Comparison of ENCODE assay signal across 21 cellular contexts in the genomic region with DNA sequence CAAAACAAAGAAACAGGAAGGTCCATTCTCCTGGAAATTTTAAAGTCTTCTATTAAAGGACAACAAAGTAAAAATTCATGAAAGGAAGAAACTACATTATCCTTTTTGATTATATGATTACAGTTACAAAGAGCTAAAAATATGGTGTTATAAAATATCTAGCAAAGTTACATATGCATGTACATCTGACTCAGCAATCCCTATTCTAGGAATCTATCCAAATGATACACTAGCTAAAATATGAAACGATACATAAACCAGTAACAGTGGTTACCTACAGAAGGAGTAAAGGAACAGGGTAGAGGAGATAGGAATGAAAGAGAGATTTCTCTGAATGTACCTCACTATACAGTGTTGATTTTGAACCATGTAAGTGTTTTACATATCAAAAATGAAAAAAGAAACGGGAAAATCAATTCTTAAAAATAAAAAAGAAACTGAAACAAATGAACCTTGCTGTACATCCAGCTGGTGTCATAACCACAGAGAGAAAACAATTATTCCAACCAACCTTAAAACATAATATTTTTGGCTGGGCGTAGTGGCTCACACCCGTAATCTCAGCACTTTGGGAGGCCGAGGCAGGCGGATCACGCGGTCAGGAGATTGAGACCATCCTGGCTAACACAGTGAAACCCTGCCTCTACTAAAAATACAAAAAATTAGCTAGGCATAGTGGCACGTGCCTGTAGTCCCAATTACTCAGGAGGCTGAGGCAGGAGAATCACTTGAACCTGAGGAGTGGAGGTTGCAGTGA. TPM values are rescaled to one million over a fixed set of nuclear protein-coding genes. Genes with fewer than 3 reads are reported as not detected.
"Had no signal": no experiment of that assay in that cellular context is flagged by ENCODE, and none has a peak within 500 bp of the region (broad histone marks: within the 10 kb centered on the region; RNA-seq: fewer than 3 reads in every experiment).

No MANE protein-coding gene starts in this region.

- DNase-seq: islet precursor cell; left ventricle myocardium inferior; mesendoderm; naive B cell; natural killer cell; nephron progenitor cell; occipital lobe; retina; right cardiac atrium; sigmoid colon; small intestine; spleen; stimulated activated CD4-positive, alpha-beta T cell treated with anti-CD3 and anti-CD28 coated beads, Interleukin-4, amount 100 ng/mL, for 24 hours; stimulated activated naive CD4-positive, alpha-beta T cell; uterus had no signal

- H3K4me3 ChIP-seq: left ventricle myocardium inferior, lung, neural progenitor cell, sigmoid colon, spleen, tibial nerve, uterus had no signal

- H3K27ac ChIP-seq: left ventricle myocardium inferior, neural progenitor cell, neutrophil, sigmoid colon, spleen, tibial nerve, uterus had no signal

- H3K36me3 ChIP-seq: left ventricle myocardium inferior, neural progenitor cell, neutrophil, sigmoid colon, spleen, tibial nerve, uterus had no signal

- H3K4me2 ChIP-seq: neural progenitor cell had no signal

- H3K9ac ChIP-seq: neural progenitor cell had no signal

- H3K9me3 ChIP-seq: left ventricle myocardium inferior, neutrophil, sigmoid colon, spleen, tibial nerve, uterus had no signal

- H2AFZ ChIP-seq: neural progenitor cell had no signal

- H3K27me3 ChIP-seq: neural progenitor cell, neutrophil, sigmoid colon, tibial nerve, uterus had no signal

- H3K4me1 ChIP-seq: left ventricle myocardium inferior, neural progenitor cell, sigmoid colon, spleen, tibial nerve, uterus had no signal

- ATAC-seq: natural killer cell; right cardiac atrium; stimulated activated effector memory CD8-positive, alpha-beta T cell treated with anti-CD3 and anti-CD28 coated beads, Interleukin-12 subunit alpha, Interleukin-12 subunit beta, amount 100 ng/mL, for 72 hours had no signal

- FAIRE-seq: small intestine had no signal

RNA-seq across cellular contexts. Expression of a gene that starts 41.4 kb away (rescaled TPM):
- total RNA-seq: osteocyte had no signal
